ENCODE assay signal across 2 cellular contexts in the genomic region with DNA sequence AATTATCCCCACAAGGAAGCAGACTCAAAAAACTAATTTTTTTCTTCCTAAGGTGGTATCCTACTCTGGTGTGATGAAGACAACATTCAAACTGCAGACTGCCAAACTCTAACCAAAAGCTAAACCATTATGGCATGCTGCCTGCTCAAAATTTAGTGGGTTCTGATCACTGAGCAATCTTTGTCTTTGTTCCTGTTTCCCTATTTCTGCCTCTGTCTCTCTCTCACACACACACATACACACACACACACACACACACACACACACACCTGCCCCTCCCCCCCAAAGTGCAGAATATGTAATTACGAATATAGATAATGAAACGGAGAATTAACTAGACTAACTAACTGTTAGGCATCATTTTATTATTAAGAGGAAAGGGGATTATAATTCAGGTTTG.
TF ChIP-seq lines count a peak whose summit lies in the region.

No MANE protein-coding gene starts in this region.

TF ChIP-seq in K562, 482 proteins besides CTCF, POLR2A, EP300 and RAD21 (continued from another document and continues in another):
- TF ChIP-seq, protein P1, sequence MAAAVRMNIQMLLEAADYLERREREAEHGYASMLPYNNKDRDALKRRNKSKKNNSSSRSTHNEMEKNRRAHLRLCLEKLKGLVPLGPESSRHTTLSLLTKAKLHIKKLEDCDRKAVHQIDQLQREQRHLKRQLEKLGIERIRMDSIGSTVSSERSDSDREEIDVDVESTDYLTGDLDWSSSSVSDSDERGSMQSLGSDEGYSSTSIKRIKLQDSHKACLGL (CRISPR knock-in tag; IDR thresholded peaks at IDR 0.05; ENCODE audit: borderline replicate concordance, poor library complexity, severe bottlenecking): no peak
- TF ChIP-seq, protein P2, sequence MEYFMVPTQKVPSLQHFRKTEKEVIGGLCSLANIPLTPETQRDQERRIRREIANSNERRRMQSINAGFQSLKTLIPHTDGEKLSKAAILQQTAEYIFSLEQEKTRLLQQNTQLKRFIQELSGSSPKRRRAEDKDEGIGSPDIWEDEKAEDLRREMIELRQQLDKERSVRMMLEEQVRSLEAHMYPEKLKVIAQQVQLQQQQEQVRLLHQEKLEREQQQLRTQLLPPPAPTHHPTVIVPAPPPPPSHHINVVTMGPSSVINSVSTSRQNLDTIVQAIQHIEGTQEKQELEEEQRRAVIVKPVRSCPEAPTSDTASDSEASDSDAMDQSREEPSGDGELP (CRISPR knock-in tag; IDR thresholded peaks at IDR 0.05; ENCODE audit: borderline replicate concordance): no peak
- peak; percentile 66 for TF ChIP-seq ARID1B (IDR thresholded peaks at IDR 0.05)
- no peak for TF ChIP-seq ZC3H4 (CRISPR knock-in tag; IDR thresholded peaks at IDR 0.05; ENCODE audit: borderline replicate concordance)
- no peak for TF ChIP-seq KDM5B (IDR thresholded peaks at IDR 0.05; ENCODE audit: insufficient replicate concordance, low read depth, low read length)
- TF ChIP-seq, protein P3, sequence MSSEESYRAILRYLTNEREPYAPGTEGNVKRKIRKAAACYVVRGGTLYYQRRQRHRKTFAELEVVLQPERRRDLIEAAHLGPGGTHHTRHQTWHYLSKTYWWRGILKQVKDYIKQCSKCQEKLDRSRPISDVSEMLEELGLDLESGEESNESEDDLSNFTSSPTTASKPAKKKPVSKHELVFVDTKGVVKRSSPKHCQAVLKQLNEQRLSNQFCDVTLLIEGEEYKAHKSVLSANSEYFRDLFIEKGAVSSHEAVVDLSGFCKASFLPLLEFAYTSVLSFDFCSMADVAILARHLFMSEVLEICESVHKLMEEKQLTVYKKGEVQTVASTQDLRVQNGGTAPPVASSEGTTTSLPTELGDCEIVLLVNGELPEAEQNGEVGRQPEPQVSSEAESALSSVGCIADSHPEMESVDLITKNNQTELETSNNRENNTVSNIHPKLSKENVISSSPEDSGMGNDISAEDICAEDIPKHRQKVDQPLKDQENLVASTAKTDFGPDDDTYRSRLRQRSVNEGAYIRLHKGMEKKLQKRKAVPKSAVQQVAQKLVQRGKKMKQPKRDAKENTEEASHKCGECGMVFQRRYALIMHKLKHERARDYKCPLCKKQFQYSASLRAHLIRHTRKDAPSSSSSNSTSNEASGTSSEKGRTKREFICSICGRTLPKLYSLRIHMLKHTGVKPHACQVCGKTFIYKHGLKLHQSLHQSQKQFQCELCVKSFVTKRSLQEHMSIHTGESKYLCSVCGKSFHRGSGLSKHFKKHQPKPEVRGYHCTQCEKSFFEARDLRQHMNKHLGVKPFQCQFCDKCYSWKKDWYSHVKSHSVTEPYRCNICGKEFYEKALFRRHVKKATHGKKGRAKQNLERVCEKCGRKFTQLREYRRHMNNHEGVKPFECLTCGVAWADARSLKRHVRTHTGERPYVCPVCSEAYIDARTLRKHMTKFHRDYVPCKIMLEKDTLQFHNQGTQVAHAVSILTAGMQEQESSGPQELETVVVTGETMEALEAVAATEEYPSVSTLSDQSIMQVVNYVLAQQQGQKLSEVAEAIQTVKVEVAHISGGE (CRISPR knock-in tag; IDR thresholded peaks at IDR 0.05): no peak
- no peak for TF ChIP-seq RAD51 (IDR thresholded peaks at IDR 0.05; ENCODE audit: borderline replicate concordance, low read depth)
- TF ChIP-seq ZNF644 (tag; IDR thresholded peaks at IDR 0.05; ENCODE audit: low read depth): no peak
- TF ChIP-seq, protein P4, sequence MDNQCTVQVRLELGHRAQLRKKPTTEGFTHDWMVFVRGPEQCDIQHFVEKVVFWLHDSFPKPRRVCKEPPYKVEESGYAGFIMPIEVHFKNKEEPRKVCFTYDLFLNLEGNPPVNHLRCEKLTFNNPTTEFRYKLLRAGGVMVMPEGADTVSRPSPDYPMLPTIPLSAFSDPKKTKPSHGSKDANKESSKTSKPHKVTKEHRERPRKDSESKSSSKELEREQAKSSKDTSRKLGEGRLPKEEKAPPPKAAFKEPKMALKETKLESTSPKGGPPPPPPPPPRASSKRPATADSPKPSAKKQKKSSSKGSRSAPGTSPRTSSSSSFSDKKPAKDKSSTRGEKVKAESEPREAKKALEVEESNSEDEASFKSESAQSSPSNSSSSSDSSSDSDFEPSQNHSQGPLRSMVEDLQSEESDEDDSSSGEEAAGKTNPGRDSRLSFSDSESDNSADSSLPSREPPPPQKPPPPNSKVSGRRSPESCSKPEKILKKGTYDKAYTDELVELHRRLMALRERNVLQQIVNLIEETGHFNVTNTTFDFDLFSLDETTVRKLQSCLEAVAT (IDR thresholded peaks at IDR 0.05): peak; percentile 88 to 93
- TF ChIP-seq, protein P5, sequence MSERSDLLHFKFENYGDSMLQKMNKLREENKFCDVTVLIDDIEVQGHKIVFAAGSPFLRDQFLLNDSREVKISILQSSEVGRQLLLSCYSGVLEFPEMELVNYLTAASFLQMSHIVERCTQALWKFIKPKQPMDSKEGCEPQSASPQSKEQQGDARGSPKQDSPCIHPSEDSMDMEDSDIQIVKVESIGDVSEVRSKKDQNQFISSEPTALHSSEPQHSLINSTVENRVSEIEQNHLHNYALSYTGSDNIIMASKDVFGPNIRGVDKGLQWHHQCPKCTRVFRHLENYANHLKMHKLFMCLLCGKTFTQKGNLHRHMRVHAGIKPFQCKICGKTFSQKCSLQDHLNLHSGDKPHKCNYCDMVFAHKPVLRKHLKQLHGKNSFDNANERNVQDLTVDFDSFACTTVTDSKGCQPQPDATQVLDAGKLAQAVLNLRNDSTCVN (CRISPR knock-in tag; IDR thresholded peaks at IDR 0.05): 0 out of 2 replicates have a peak, but pooled peaks have one; percentile 30
- no peak for TF ChIP-seq SLC30A9 (CRISPR knock-in tag; IDR thresholded peaks at IDR 0.05)
- TF ChIP-seq, protein P6, sequence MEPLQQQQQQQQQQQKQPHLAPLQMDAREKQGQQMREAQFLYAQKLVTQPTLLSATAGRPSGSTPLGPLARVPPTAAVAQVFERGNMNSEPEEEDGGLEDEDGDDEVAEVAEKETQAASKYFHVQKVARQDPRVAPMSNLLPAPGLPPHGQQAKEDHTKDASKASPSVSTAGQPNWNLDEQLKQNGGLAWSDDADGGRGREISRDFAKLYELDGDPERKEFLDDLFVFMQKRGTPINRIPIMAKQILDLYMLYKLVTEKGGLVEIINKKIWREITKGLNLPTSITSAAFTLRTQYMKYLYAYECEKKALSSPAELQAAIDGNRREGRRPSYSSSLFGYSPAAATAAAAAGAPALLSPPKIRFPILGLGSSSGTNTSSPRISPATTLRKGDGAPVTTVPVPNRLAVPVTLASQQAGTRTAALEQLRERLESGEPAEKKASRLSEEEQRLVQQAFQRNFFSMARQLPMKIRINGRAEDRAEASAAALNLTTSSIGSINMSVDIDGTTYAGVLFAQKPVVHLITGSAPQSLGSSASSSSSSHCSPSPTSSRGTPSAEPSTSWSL (CRISPR knock-in tag; IDR thresholded peaks at IDR 0.05; ENCODE audit: borderline replicate concordance): no peak
- TF ChIP-seq MAFF (IDR thresholded peaks at IDR 0.05; ENCODE audit: low read length): no peak
- TF ChIP-seq CHCHD3 (CRISPR knock-in tag; IDR thresholded peaks at IDR 0.05): no peak
- TF ChIP-seq NFIC (IDR thresholded peaks at IDR 0.05): no peak
- TF ChIP-seq KAT7 (CRISPR knock-in tag; IDR thresholded peaks at IDR 0.05; ENCODE audit: borderline replicate concordance): no peak
- TF ChIP-seq TCF7L2 (IDR thresholded peaks at IDR 0.05; ENCODE audit: low read depth, low read length): no peak
- TF ChIP-seq SRSF1 (IDR thresholded peaks at IDR 0.05; ENCODE audit: low read depth, low read length): no peak
- no peak for TF ChIP-seq RHOXF2B (CRISPR knock-in tag; conservative IDR thresholded peaks at IDR 0.05)
- TF ChIP-seq HDAC6 (IDR thresholded peaks at IDR 0.05; ENCODE audit: low read depth, low read length): no peak
- TF ChIP-seq LARP7 (IDR thresholded peaks at IDR 0.05): peak; percentile 79; the same call in 1 of the 2 replicates
- TF ChIP-seq TSC22D4 (tag; IDR thresholded peaks at IDR 0.05): no peak

TF ChIP-seq in SK-N-SH treated with all-trans-retinoic acid at 6 μM for 48 hours, 23 proteins besides CTCF, POLR2A, EP300 and RAD21 (continued from another document):
- TF ChIP-seq, protein P7, sequence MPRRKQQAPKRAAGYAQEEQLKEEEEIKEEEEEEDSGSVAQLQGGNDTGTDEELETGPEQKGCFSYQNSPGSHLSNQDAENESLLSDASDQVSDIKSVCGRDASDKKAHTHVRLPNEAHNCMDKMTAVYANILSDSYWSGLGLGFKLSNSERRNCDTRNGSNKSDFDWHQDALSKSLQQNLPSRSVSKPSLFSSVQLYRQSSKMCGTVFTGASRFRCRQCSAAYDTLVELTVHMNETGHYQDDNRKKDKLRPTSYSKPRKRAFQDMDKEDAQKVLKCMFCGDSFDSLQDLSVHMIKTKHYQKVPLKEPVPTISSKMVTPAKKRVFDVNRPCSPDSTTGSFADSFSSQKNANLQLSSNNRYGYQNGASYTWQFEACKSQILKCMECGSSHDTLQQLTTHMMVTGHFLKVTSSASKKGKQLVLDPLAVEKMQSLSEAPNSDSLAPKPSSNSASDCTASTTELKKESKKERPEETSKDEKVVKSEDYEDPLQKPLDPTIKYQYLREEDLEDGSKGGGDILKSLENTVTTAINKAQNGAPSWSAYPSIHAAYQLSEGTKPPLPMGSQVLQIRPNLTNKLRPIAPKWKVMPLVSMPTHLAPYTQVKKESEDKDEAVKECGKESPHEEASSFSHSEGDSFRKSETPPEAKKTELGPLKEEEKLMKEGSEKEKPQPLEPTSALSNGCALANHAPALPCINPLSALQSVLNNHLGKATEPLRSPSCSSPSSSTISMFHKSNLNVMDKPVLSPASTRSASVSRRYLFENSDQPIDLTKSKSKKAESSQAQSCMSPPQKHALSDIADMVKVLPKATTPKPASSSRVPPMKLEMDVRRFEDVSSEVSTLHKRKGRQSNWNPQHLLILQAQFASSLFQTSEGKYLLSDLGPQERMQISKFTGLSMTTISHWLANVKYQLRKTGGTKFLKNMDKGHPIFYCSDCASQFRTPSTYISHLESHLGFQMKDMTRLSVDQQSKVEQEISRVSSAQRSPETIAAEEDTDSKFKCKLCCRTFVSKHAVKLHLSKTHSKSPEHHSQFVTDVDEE (CRISPR knock-in tag; IDR thresholded peaks at IDR 0.05): no peak
- TF ChIP-seq CSDC2 (CRISPR knock-in tag; IDR thresholded peaks at IDR 0.05): no peak
- no peak for TF ChIP-seq OSR1 (CRISPR knock-in tag; IDR thresholded peaks at IDR 0.05)
- no peak for TF ChIP-seq TCF4 (CRISPR knock-in tag; IDR thresholded peaks at IDR 0.05; ENCODE audit: borderline replicate concordance)
- no peak for TF ChIP-seq ZFP30 (CRISPR knock-in tag; IDR thresholded peaks at IDR 0.05)
- TF ChIP-seq, protein P8, sequence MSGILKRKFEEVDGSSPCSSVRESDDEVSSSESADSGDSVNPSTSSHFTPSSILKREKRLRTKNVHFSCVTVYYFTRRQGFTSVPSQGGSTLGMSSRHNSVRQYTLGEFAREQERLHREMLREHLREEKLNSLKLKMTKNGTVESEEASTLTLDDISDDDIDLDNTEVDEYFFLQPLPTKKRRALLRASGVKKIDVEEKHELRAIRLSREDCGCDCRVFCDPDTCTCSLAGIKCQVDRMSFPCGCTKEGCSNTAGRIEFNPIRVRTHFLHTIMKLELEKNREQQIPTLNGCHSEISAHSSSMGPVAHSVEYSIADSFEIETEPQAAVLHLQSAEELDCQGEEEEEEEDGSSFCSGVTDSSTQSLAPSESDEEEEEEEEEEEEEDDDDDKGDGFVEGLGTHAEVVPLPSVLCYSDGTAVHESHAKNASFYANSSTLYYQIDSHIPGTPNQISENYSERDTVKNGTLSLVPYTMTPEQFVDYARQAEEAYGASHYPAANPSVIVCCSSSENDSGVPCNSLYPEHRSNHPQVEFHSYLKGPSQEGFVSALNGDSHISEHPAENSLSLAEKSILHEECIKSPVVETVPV (CRISPR knock-in tag; IDR thresholded peaks at IDR 0.05): no peak
- no peak for TF ChIP-seq ZNF8 (CRISPR knock-in tag; IDR thresholded peaks at IDR 0.05)
- TF ChIP-seq GLIS3 (CRISPR knock-in tag; IDR thresholded peaks at IDR 0.05): no peak
- no peak for TF ChIP-seq SNAI2 (CRISPR knock-in tag; IDR thresholded peaks at IDR 0.05)
- TF ChIP-seq, protein P9, sequence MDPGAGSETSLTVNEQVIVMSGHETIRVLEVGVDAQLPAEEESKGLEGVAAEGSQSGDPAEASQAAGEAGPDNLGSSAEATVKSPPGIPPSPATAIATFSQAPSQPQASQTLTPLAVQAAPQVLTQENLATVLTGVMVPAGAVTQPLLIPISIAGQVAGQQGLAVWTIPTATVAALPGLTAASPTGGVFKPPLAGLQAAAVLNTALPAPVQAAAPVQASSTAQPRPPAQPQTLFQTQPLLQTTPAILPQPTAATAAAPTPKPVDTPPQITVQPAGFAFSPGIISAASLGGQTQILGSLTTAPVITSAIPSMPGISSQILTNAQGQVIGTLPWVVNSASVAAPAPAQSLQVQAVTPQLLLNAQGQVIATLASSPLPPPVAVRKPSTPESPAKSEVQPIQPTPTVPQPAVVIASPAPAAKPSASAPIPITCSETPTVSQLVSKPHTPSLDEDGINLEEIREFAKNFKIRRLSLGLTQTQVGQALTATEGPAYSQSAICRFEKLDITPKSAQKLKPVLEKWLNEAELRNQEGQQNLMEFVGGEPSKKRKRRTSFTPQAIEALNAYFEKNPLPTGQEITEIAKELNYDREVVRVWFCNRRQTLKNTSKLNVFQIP (CRISPR knock-in tag; IDR thresholded peaks at IDR 0.05; ENCODE audit: borderline replicate concordance, low read depth): no peak
- no peak for TF ChIP-seq BACH2 (CRISPR knock-in tag; IDR thresholded peaks at IDR 0.05; ENCODE audit: borderline replicate concordance)
- no peak for TF ChIP-seq PPARA (CRISPR knock-in tag; IDR thresholded peaks at IDR 0.05; ENCODE audit: borderline replicate concordance)
- TF ChIP-seq, protein P10, sequence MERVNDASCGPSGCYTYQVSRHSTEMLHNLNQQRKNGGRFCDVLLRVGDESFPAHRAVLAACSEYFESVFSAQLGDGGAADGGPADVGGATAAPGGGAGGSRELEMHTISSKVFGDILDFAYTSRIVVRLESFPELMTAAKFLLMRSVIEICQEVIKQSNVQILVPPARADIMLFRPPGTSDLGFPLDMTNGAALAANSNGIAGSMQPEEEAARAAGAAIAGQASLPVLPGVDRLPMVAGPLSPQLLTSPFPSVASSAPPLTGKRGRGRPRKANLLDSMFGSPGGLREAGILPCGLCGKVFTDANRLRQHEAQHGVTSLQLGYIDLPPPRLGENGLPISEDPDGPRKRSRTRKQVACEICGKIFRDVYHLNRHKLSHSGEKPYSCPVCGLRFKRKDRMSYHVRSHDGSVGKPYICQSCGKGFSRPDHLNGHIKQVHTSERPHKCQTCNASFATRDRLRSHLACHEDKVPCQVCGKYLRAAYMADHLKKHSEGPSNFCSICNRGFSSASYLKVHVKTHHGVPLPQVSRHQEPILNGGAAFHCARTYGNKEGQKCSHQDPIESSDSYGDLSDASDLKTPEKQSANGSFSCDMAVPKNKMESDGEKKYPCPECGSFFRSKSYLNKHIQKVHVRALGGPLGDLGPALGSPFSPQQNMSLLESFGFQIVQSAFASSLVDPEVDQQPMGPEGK (CRISPR knock-in tag; IDR thresholded peaks at IDR 0.05; ENCODE audit: borderline replicate concordance): no peak
- TF ChIP-seq, protein P11, sequence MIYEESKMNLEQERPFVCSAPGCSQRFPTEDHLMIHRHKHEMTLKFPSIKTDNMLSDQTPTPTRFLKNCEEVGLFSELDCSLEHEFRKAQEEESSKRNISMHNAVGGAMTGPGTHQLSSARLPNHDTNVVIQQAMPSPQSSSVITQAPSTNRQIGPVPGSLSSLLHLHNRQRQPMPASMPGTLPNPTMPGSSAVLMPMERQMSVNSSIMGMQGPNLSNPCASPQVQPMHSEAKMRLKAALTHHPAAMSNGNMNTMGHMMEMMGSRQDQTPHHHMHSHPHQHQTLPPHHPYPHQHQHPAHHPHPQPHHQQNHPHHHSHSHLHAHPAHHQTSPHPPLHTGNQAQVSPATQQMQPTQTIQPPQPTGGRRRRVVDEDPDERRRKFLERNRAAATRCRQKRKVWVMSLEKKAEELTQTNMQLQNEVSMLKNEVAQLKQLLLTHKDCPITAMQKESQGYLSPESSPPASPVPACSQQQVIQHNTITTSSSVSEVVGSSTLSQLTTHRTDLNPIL (CRISPR knock-in tag; IDR thresholded peaks at IDR 0.05; ENCODE audit: low read depth): no peak
- TF ChIP-seq ZNF70 (CRISPR knock-in tag; IDR thresholded peaks at IDR 0.05): no peak
- TF ChIP-seq ARNTL (CRISPR knock-in tag; IDR thresholded peaks at IDR 0.05; ENCODE audit: borderline replicate concordance, low read depth): no peak
- TF ChIP-seq ZNF565 (CRISPR knock-in tag; conservative IDR thresholded peaks at IDR 0.05; ENCODE audit: low read depth): no peak
- no peak for TF ChIP-seq ZC3H10 (CRISPR knock-in tag; IDR thresholded peaks at IDR 0.05)
